8 cellular contexts compared by ENCODE assay signal in genomic region chr12:121536058-121536928, GRCh38. TPM values are rescaled to one million over a fixed set of nuclear protein-coding genes. Genes with fewer than 3 reads are reported as not detected.
DNase-seq lines count a peak whose midpoint lies in the region; ATAC-seq lines count a peak whose summit lies in the region.

No MANE protein-coding gene starts in this region.

- H3K27me3 ChIP-seq in esophagus (ENCODE audit: control insufficient read depth in 1 of 2, insufficient read depth in 2 of 2, low read length in 2 of 2) = no peaks in the 10 kb centered on the region
- no peaks in the 10 kb centered on the region for H3K27me3 ChIP-seq in mucosa of rectum (ENCODE audit: control insufficient read depth in 2 of 2, insufficient read depth in 2 of 2, low read length in 2 of 2)

- H3K4me1 ChIP-seq in esophagus (ENCODE audit: control insufficient read depth in 2 of 2, insufficient read depth in 2 of 2, low read length in 1 of 2) (peaks cover 4 to 14% of the 10 kb centered on the region in 2 donors), mucosa of rectum (ENCODE audit: control insufficient read depth in 2 of 2, insufficient read depth in 2 of 2, low read length in 2 of 2) (peaks cover 16 to 34% of the 10 kb centered on the region in 2 donors)

- H3K27ac ChIP-seq in esophagus (ENCODE audit: low read depth in 2 of 2, low read length in 1 of 2) (peak overlapping the region; percentile 69 to 81), mucosa of rectum (ENCODE audit: low read depth in 2 of 2, low read length in 2 of 2) (peak overlapping the region; percentile 61 to 85)

- H3K9me3 ChIP-seq in esophagus (ENCODE audit: control insufficient read depth in 2 of 2, insufficient read depth in 1 of 2, low read depth in 1 of 2, low read length in 1 of 2) = no peaks in the 10 kb centered on the region
- H3K9me3 ChIP-seq in mucosa of rectum (ENCODE audit: control insufficient read depth in 2 of 2, low read length in 2 of 2) = no peaks in the 10 kb centered on the region

- peak; percentile 48 for ATAC-seq in GM19324 (IDR thresholded peaks at IDR 0.05; ENCODE audit: low FRiP score, unreplicated experiment)
- ATAC-seq in HG03432 (IDR thresholded peaks at IDR 0.05; ENCODE audit: unreplicated experiment) = peak; percentile 43
- ATAC-seq in stimulated activated naive CD8-positive, alpha-beta T cell treated with anti-CD3 and anti-CD28 coated beads, Interleukin-15, Interleukin-2, amounts not matched to agents 100 U/mL and 50 U/mL, for 24 hours = peak; percentile 56

- H3K9ac ChIP-seq in mucosa of rectum (ENCODE audit: low read depth in 1 of 2, low read length in 2 of 2) = peak overlapping the region; percentile 72

- H3K36me3 ChIP-seq in esophagus (ENCODE audit: control insufficient read depth in 2 of 2, insufficient read depth in 2 of 2, low read length in 1 of 2) = no peaks in the 10 kb centered on the region
- H3K36me3 ChIP-seq in mucosa of rectum (ENCODE audit: control insufficient read depth in 2 of 2, insufficient read depth in 2 of 2, low read length in 2 of 2) = peaks cover 2 to 3% of the 10 kb centered on the region in 2 donors

- peak; percentile 83 for DNase-seq in CD1c-positive myeloid dendritic cell (ENCODE audit: extremely low spot score)
- peak; percentile 77 to 89 for DNase-seq in NOMO-1 (lab: John Stamatoyannopoulos, UW; ENCODE audit: unreplicated experiment in 2 of 2)
- DNase-seq in activated T-cell treated with anti-CD3 and anti-CD28 coated beads for 24 hours (ENCODE audit: low read depth) = peak; percentile 45
- peak; percentile 72 for DNase-seq in stimulated activated naive CD8-positive, alpha-beta T cell treated with anti-CD3 and anti-CD28 coated beads, Interleukin-15, Interleukin-2, amounts not matched to agents 100 U/mL and 50 U/mL, for 24 hours

- 24 to 27% methylated on average over 35 to 38 of the region's 38 CpGs for WGBS in esophagus, 2 donors

- H3K4me3 ChIP-seq in esophagus (ENCODE audit: low read depth in 1 of 2, low read length in 2 of 2) (peak overlapping the region; percentile 56 to 59), mucosa of rectum (ENCODE audit: low read length in 2 of 2) (peak overlapping the region; percentile 64 to 71)

RNA-seq across cellular contexts. Expression of gene KDM2B, which starts 44.5 kb away (rescaled TPM):
- polyA plus RNA-seq in esophagus = 10 to 100 TPM; 15.7 to 23.5 TPM

Comparison
In these comparisons a context has a peak if more than half of its experiments do, and no peak if none do; other contexts are left out.
1. Peak in every context shown above with its lines: DNase-seq, ATAC-seq, H3K4me3 ChIP-seq and H3K27ac ChIP-seq.